Comparison of ENCODE assay signal across 8 cellular contexts in genomic region chr9:121133104-121133816, GRCh38. TPM values are rescaled to one million over a fixed set of nuclear protein-coding genes. Genes with fewer than 3 reads are reported as not detected.
DNase-seq lines count a peak whose midpoint lies in the region; ATAC-seq, FAIRE-seq and TF ChIP-seq lines count a peak whose summit lies in the region.

No MANE protein-coding gene starts in this region.

- TF ChIP-seq CTCF in HepG2 (CRISPR knock-in tag; IDR thresholded peaks at IDR 0.05) (no peak), right lobe of liver (IDR thresholded peaks at IDR 0.05) (no peak)

- peaks cover 10 to 49% (median 20%) of the 10 kb centered on the region in 11 donors for H3K9me3 Mint-ChIP-seq in naive thymus-derived CD4-positive, alpha-beta T cell

- ATAC-seq in HepG2 (peak; percentile 99), right lobe of liver (no peak), HG03095 (IDR thresholded peaks at IDR 0.05; ENCODE audit: unreplicated experiment) (no peak), HG02885 (IDR thresholded peaks at IDR 0.05; ENCODE audit: poor library complexity, unreplicated experiment) (no peak)
- ATAC-seq in naive thymus-derived CD4-positive, alpha-beta T cell = peak; percentile 99

- DNase-seq in HepG2 (ENCODE audit: low spot score) (peak; percentile 77), right lobe of liver (no peak), activated gamma-delta T cell (lab: John Stamatoyannopoulos, UW) (peak; percentile 22), ureter (ENCODE audit: low spot score) (peak; percentile 72), amniotic stem cell (lab: John Stamatoyannopoulos, UW) (no peak)
- DNase-seq in naive thymus-derived CD4-positive, alpha-beta T cell = peak; percentile 39 to 88 (median 79)

- H3K79me2 ChIP-seq in HepG2 (ENCODE audit: insufficient read depth, low read length) = no peaks in the 10 kb centered on the region

- POLR2A ChIA-PET in HepG2 (lab: Yijun Ruan, JAX) = interaction anchor here (0.8 to 2.2 kb wide), 4 partner anchors 12 to 68 kb away, joined by 3 to 26 read pairs (median 4); partner anchors contain the start of gene RAB14
- POLR2A ChIA-PET in naive thymus-derived CD4-positive, alpha-beta T cell (lab: Charles Lee) = interaction anchor here (0.7 to 13.4 kb wide), 11 partner anchors 11 to 202 kb away, joined by 3 to 181 read pairs (median 3); partner anchors contain the start of gene CNTRL

- no peaks in the 10 kb centered on the region for H3K27me3 Mint-ChIP-seq in naive thymus-derived CD4-positive, alpha-beta T cell

- no TSS peak for BruUV-seq in HepG2 (replicated peaks; lab: Mats Ljungman, UMichigan)

- H3K4me1 ChIP-seq in HepG2 (ENCODE audit: insufficient read depth, low read length) = peaks cover 31% of the 10 kb centered on the region
- no peaks in the 10 kb centered on the region for H3K4me1 ChIP-seq in right lobe of liver
- H3K4me1 ChIP-seq in naive thymus-derived CD4-positive, alpha-beta T cell (ENCODE audit: control insufficient read depth in 2 of 2, insufficient read depth in 2 of 2, low read length in 2 of 2) = peaks cover 23 to 40% of the 10 kb centered on the region in 2 donors

- H3K27ac Mint-ChIP-seq in naive thymus-derived CD4-positive, alpha-beta T cell = peak overlapping the region; percentile 76 to 99 (median 90)

- CTCF ChIA-PET in HepG2 (lab: Yijun Ruan, JAX; ENCODE audit: low intra/inter-chr PET ratio, low total read pairs) = no interaction called here
- CTCF ChIA-PET in naive thymus-derived CD4-positive, alpha-beta T cell (lab: Charles Lee) = interaction anchor here (1.6 to 2.8 kb wide), 3 partner anchors 10 to 35 kb away, joined by 6 to 29 read pairs (median 11); no protein-coding TSS in a partner anchor

- TF ChIP-seq EP300 in HepG2 (IDR thresholded peaks at IDR 0.05; ENCODE audit: low read depth in 2 of 2, low read length in 2 of 2) (0 out of 4 replicates have a peak, but pooled peaks of 1 of the 2 experiments have one; percentile 9), HepG2 (CRISPR knock-in tag; IDR thresholded peaks at IDR 0.05; ENCODE audit: borderline replicate concordance) (no peak)

- no peaks in the 10 kb centered on the region for H4K20me1 ChIP-seq in HepG2 (ENCODE audit: insufficient read depth, low read length)

- WGBS in HepG2 (ENCODE audit: low lambda C conversion rate) = 77% methylated on average over 15 of the region's 19 CpGs
- WGBS in right lobe of liver (ENCODE audit: insufficient coverage, low coverage, low lambda C conversion rate, missing lambda C conversion rate) = 92% methylated on average over 14 of the region's 19 CpGs

- H3K36me3 Mint-ChIP-seq in naive thymus-derived CD4-positive, alpha-beta T cell = peaks cover 33 to 81% (median 63%) of the 10 kb centered on the region in 5 donors

- H3K4me1 Mint-ChIP-seq in naive thymus-derived CD4-positive, alpha-beta T cell = peaks cover 48 to 91% (median 82%) of the 10 kb centered on the region in 7 donors

- intact Hi-C loops in HepG2 (cut with micrococcal nuclease; ENCODE audit: unreplicated experiment) = loop anchor here (5.0 kb wide), 1 partner anchor 64 kb away; no protein-coding TSS in a partner anchor
- intact Hi-C loops in right lobe of liver (cut with DNase I) = no loop called here
- intact Hi-C loops in naive thymus-derived CD4-positive, alpha-beta T cell (cut with micrococcal nuclease) = loop anchor here (1.0 to 2.0 kb wide), 4 partner anchors 12 to 68 kb away; partner anchors contain the start of gene RAB14 (in 1 of the 2)

- no peak for TF ChIP-seq RAD21 in HepG2 (CRISPR knock-in tag; IDR thresholded peaks at IDR 0.05)

- H3K4me2 ChIP-seq in HepG2 (ENCODE audit: low read depth, low read length) = peak overlapping the region; percentile 64

- H3K36me3 ChIP-seq in HepG2 (replicated peaks in 1 of 2; ENCODE audit: control insufficient read depth in 1 of 2, insufficient read depth in 2 of 2, low read length in 2 of 2) = peaks cover 3 to 12% of the 10 kb centered on the region in 2 experiments; a peak in 3 of 5 replicates
- H3K36me3 ChIP-seq in right lobe of liver = peaks cover 0 to 4% (median 0%) of the 10 kb centered on the region in 4 donors
- H3K36me3 ChIP-seq in naive thymus-derived CD4-positive, alpha-beta T cell (ENCODE audit: control insufficient read depth in 2 of 3, insufficient read depth in 3 of 3, low read length in 3 of 3) = peaks cover 0 to 22% (median 5%) of the 10 kb centered on the region in 3 experiments

- H3K27ac ChIP-seq in HepG2 (ENCODE audit: extremely low read length, insufficient read depth, low read length) = peak overlapping the region; percentile 54
- H3K27ac ChIP-seq in right lobe of liver = no peak overlapping the region
- peak overlapping the region; percentile 46 for H3K27ac ChIP-seq in naive thymus-derived CD4-positive, alpha-beta T cell (ENCODE audit: low read depth, low read length)

- FAIRE-seq in HepG2 (lab: Jason Lieb, UNC) = peak; percentile 92

- TF ChIP-seq POLR2A in HepG2 (IDR thresholded peaks at IDR 0.05; ENCODE audit: insufficient read depth in 1 of 2, low read depth in 2 of 2, low read length in 2 of 2) (no peak), right lobe of liver (IDR thresholded peaks at IDR 0.05) (no peak)

- no peak overlapping the region for H2AFZ ChIP-seq in HepG2 (ENCODE audit: low read length)

- no peaks in the 10 kb centered on the region for H3K27me3 ChIP-seq in HepG2 (ENCODE audit: control insufficient read depth in 1 of 2, insufficient read depth in 2 of 2, low read length in 2 of 2)
- no peaks in the 10 kb centered on the region for H3K27me3 ChIP-seq in right lobe of liver
- H3K27me3 ChIP-seq in naive thymus-derived CD4-positive, alpha-beta T cell (ENCODE audit: control insufficient read depth in 2 of 2, insufficient read depth in 2 of 2, low read length in 2 of 2) = no peaks in the 10 kb centered on the region

- no peaks in the 10 kb centered on the region for H3K9me3 ChIP-seq in HepG2 (ENCODE audit: low read length)
- H3K9me3 ChIP-seq in right lobe of liver = no peaks in the 10 kb centered on the region
- H3K9me3 ChIP-seq in naive thymus-derived CD4-positive, alpha-beta T cell (ENCODE audit: control insufficient read depth in 2 of 3, low read length in 3 of 3) = peaks cover 0 to 4% (median 0%) of the 10 kb centered on the region in 3 experiments

- H3K4me3 ChIP-seq in HepG2 (replicated peaks in 1 of 3; ENCODE audit: insufficient read depth in 1 of 3, low read depth in 2 of 3, low read length in 3 of 3) (peak overlapping the region in 1 of 3 experiments; percentile 36; a peak in 2 of 6 replicates), right lobe of liver (no peak overlapping the region)
- peak overlapping the region; percentile 51 for H3K4me3 ChIP-seq in naive thymus-derived CD4-positive, alpha-beta T cell (ENCODE audit: low read length)

- in situ Hi-C loops in HepG2 (cut with HindIII; ENCODE audit: extremely low pct_ligation_motif_present, low pct_unique_long_range_greater_than_20kb) = no loop called here

- peak overlapping the region; percentile 21 to 82 (median 74) for H3K4me3 Mint-ChIP-seq in naive thymus-derived CD4-positive, alpha-beta T cell

- H3K9ac ChIP-seq in HepG2 (ENCODE audit: insufficient read depth, low read depth, low read length) = no peak overlapping the region

TF ChIP-seq in HepG2, 621 proteins besides CTCF, POLR2A, EP300 and RAD21 (continues in another document):
- TF ChIP-seq ZFY (CRISPR knock-in tag; IDR thresholded peaks at IDR 0.05) (no peak), ZEB1 (IDR thresholded peaks at IDR 0.05; ENCODE audit: insufficient replicate concordance, low read depth) (no peak), PBX3 (CRISPR knock-in tag; IDR thresholded peaks at IDR 0.05; ENCODE audit: borderline replicate concordance) (no peak), RAD51 (IDR thresholded peaks at IDR 0.05; ENCODE audit: borderline replicate concordance) (no peak), NONO (IDR thresholded peaks at IDR 0.05) (no peak), NONO (CRISPR knock-in tag; conservative IDR thresholded peaks at IDR 0.05) (peak; percentile 76), GTF2F1 (IDR thresholded peaks at IDR 0.05; ENCODE audit: low read length) (no peak), ZNF660 (CRISPR knock-in tag; IDR thresholded peaks at IDR 0.05; ENCODE audit: borderline replicate concordance, low read depth) (no peak)

RNA-seq across cellular contexts. Expression of gene CNTRL, which starts 58.5 kb away (rescaled TPM):
- total RNA-seq in HepG2 (2016; rRNA removed; fragmentation: Illumina TruSeq; extraction: Trizol) = 11.8 and 14.4 TPM in 2 replicates
- total RNA-seq in HepG2 (2016; cell fraction: cytosol; rRNA removed; fragmentation: Illumina TruSeq; extraction: Trizol; ENCODE audit: low read depth) = 4.7 and 4.8 TPM in 2 replicates
- 10.7 and 14.1 TPM in 2 replicates for total RNA-seq in HepG2 (2016; cell fraction: insoluble cytoplasmic fraction; rRNA removed; fragmentation: Illumina TruSeq; extraction: Trizol)
- total RNA-seq in HepG2 (2016; cell fraction: membrane; rRNA removed; fragmentation: Illumina TruSeq; extraction: Trizol) = 4.7 and 5.0 TPM in 2 replicates
- 12.3 and 17.2 TPM in 2 replicates for total RNA-seq in HepG2 (2016; cell fraction: nucleus; rRNA removed; fragmentation: Illumina TruSeq; extraction: Trizol)
- 6.1 and 7.5 TPM in 2 replicates for polyA plus RNA-seq in HepG2 (2011; rRNA removed)
- polyA plus RNA-seq in HepG2 (2011; cell fraction: cytosol; rRNA removed) = 4.1 and 4.2 TPM in 2 replicates
- polyA plus RNA-seq in HepG2 (2011; cell fraction: nucleus; rRNA removed) = 9.1 and 9.5 TPM in 2 replicates
- 6.3 and 8.4 TPM in 2 replicates for polyA plus RNA-seq in HepG2 (2012)
- 0.28 and 0.37 TPM in 2 replicates for polyA plus RNA-seq in HepG2 (2016; cell fraction: cytosol; fragmentation: Illumina TruSeq; extraction: Trizol; ENCODE audit: low read depth)
- 10.8 and 10.9 TPM in 2 replicates for polyA plus RNA-seq in HepG2 (2016; cell fraction: insoluble cytoplasmic fraction; fragmentation: Illumina TruSeq; extraction: Trizol; ENCODE audit: low read depth)
- 1.1 and 1.5 TPM in 2 replicates for polyA plus RNA-seq in HepG2 (2016; cell fraction: membrane; fragmentation: Illumina TruSeq; extraction: Trizol; ENCODE audit: low read depth)
- polyA plus RNA-seq in HepG2 (2016; cell fraction: nucleus; fragmentation: Illumina TruSeq; extraction: Trizol; ENCODE audit: insufficient read depth, low read depth) = 15.8 and 17.4 TPM in 2 replicates
- 7.3 and 10.6 TPM in 2 replicates for polyA minus RNA-seq in HepG2 (2011; rRNA and poly(A)+ RNA removed; ENCODE audit: low replicate concordance)
- polyA minus RNA-seq in HepG2 (2011; cell fraction: cytosol; rRNA and poly(A)+ RNA removed) = 6.8 TPM in 2 replicates
- polyA minus RNA-seq in HepG2 (2011; cell fraction: nucleus; rRNA and poly(A)+ RNA removed) = 22.9 and 30.5 TPM in 2 replicates
- 1 to 10 TPM; 2.8 to 5.6 (median 4.2) TPM for total RNA-seq in right lobe of liver
- total RNA-seq in naive thymus-derived CD4-positive, alpha-beta T cell = 100 to 1,000 TPM in 2 of 5 experiments, 10 to 100 TPM in 3; 74.5 to 131 (median 88.6) TPM
- polyA plus RNA-seq in naive thymus-derived CD4-positive, alpha-beta T cell = 10 to 100 TPM; 14.4 to 26.3 TPM
- total RNA-seq in ureter = 33.1 TPM

Comparison
In these comparisons a context has a peak if more than half of its experiments do, and no peak if none do; other contexts are left out.
1. ATAC-seq: peak in HepG2 (single experiment) and naive thymus-derived CD4-positive, alpha-beta T cell (single experiment); none in right lobe of liver (0 of 4), HG03095 (single experiment) and HG02885 (single experiment).
2. DNase-seq: peak in HepG2 (single experiment), activated gamma-delta T cell (single experiment), naive thymus-derived CD4-positive, alpha-beta T cell (9 of 9) and ureter (single experiment); none in right lobe of liver (0 of 3) and amniotic stem cell (single experiment).
3. H3K27ac ChIP-seq: peak in HepG2 (single experiment) and naive thymus-derived CD4-positive, alpha-beta T cell (single experiment); none in right lobe of liver (0 of 3).
4. intact Hi-C loops: an anchor here in HepG2 (5.0 kb wide) and naive thymus-derived CD4-positive, alpha-beta T cell (1.0 to 2.0 kb wide); none called in right lobe of liver.